Comparison of ENCODE assay signal across 14 cellular contexts in the genomic region with DNA sequence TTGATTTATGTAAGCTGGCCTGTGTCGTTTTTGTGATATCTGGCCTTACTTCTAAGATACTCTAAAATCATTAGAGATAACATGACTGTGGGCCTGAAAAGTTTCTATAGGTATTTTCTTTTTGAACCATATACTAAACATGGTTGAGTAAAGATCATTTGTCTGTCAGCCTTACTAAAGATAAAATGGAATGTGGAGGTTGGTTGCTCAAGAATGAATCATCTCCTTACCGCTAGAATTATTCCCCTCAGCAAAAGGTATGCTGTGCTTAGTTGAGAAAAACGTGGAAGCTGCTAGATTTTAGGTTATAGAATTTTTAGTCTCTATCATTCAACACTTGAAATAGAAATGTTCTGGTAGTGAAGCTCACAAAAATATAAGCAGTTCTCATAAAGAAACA.
DNase-seq lines count a peak whose midpoint lies in the region; ATAC-seq and TF ChIP-seq lines count a peak whose summit lies in the region.
"Had no signal": no experiment of that assay in that cellular context is flagged by ENCODE, and none has a peak within 500 bp of the region (broad histone marks: within the 10 kb centered on the region; RNA-seq: fewer than 3 reads in every experiment).

No MANE protein-coding gene starts in this region.

- H3K9me2 ChIP-seq in SU-DHL-6 (replicated peaks; ENCODE audit: insufficient read depth, low read length): no peaks in the 10 kb centered on the region

- H3K36me3 ChIP-seq in SU-DHL-6 (ENCODE audit: low read length): no peaks in the 10 kb centered on the region
- no peaks in the 10 kb centered on the region for H3K36me3 ChIP-seq in right lobe of liver
- H3K36me3 ChIP-seq: spleen had no signal

- no peaks in the 10 kb centered on the region for H3K9me3 ChIP-seq in SU-DHL-6 (ENCODE audit: insufficient read depth, low read length)
- H3K9me3 ChIP-seq in right lobe of liver: no peaks in the 10 kb centered on the region

- no peaks in the 10 kb centered on the region for H3F3A ChIP-seq in SU-DHL-6 (ENCODE audit: insufficient read depth)

- TF ChIP-seq CTCF in SU-DHL-6 (IDR thresholded peaks at IDR 0.05; ENCODE audit: insufficient read depth, low read length, poor library complexity, severe bottlenecking) (no peak), fibroblast of the aortic adventitia (IDR thresholded peaks at IDR 0.05; ENCODE audit: insufficient read depth, low read length) (no peak), right lobe of liver (IDR thresholded peaks at IDR 0.05) (no peak)

- no peak overlapping the region for H2AFZ ChIP-seq in SU-DHL-6 (ENCODE audit: low read depth, low read length, severe bottlenecking)

- no peak for TF ChIP-seq POLR2A in right lobe of liver (IDR thresholded peaks at IDR 0.05)

- WGBS in right lobe of liver (ENCODE audit: insufficient coverage, low coverage, low lambda C conversion rate, missing lambda C conversion rate): 39% methylated on average over 3 of the region's 3 CpGs

- H3K27ac ChIP-seq in SU-DHL-6 (ENCODE audit: low read depth, low read length): no peak overlapping the region
- no peak overlapping the region for H3K27ac ChIP-seq in right lobe of liver

- H3K9ac ChIP-seq in SU-DHL-6 (ENCODE audit: low read length): no peak overlapping the region

- no peaks in the 10 kb centered on the region for H3K4me1 ChIP-seq in right lobe of liver
- H3K4me1 ChIP-seq: spleen had no signal

- H4K20me1 ChIP-seq in SU-DHL-6 (ENCODE audit: low read depth, low read length): no peaks in the 10 kb centered on the region

- no peak for ATAC-seq in right lobe of liver

- H3K4me3 ChIP-seq in SU-DHL-6 (ENCODE audit: insufficient read depth, low read length, poor library complexity, severe bottlenecking) (no peak overlapping the region), fibroblast of the aortic adventitia (ENCODE audit: low read depth, low read length) (no peak overlapping the region), right lobe of liver (no peak overlapping the region)
- H3K4me3 ChIP-seq: spleen had no signal

- H3K27me3 ChIP-seq in SU-DHL-6 (ENCODE audit: low read length) (no peaks in the 10 kb centered on the region), right lobe of liver (no peaks in the 10 kb centered on the region)
- H3K27me3 ChIP-seq: spleen had no signal

- DNase-seq in SKM-1 treated with dmso at 0.1 percent for 144 hours (lab: John Stamatoyannopoulos, UW; ENCODE audit: unreplicated experiment) (peak; percentile 1), SKM-1 (lab: John Stamatoyannopoulos, UW; ENCODE audit: unreplicated experiment) (no peak), fibroblast of the aortic adventitia (ENCODE audit: low read depth) (peak; percentile 72), superior temporal gyrus (ENCODE audit: extremely low spot score) (peak; percentile 48), DMS153 treated with DMSO at 0.1 percent for 48 hours (lab: John Stamatoyannopoulos, UW; ENCODE audit: unreplicated experiment) (no peak), right lobe of liver (no peak)
- no peak for DNase-seq in activated T-cell treated with anti-CD3 and anti-CD28 coated beads, Interleukin-2, amount 50 U/mL, for 1 hour
- DNase-seq: activated B cell treated with CpG ODN at 0.5 μM for 24 hours, cortex of kidney, DMS53, NCI-H187 treated with DMSO at 0.1 percent for 48 hours, RPMI8226, spleen had no signal

- no peaks in the 10 kb centered on the region for H3K79me2 ChIP-seq in SU-DHL-6 (ENCODE audit: insufficient read depth, low read length)

- intact Hi-C loops in right lobe of liver (cut with DNase I): no loop called here

- peak overlapping the region; percentile 17 for H3K4me2 ChIP-seq in SU-DHL-6 (ENCODE audit: low read depth, low read length, poor library complexity, severe bottlenecking)

Comparison
In these comparisons a context has a peak if more than half of its experiments do, and no peak if none do; other contexts are left out.
1. DNase-seq: peak in SKM-1 treated with dmso at 0.1 percent for 144 hours (single experiment), fibroblast of the aortic adventitia (single experiment) and superior temporal gyrus (single experiment); none in SKM-1 (single experiment), DMS153 treated with DMSO at 0.1 percent for 48 hours (single experiment), right lobe of liver (0 of 3) and activated T-cell treated with anti-CD3 and anti-CD28 coated beads, Interleukin-2, amount 50 U/mL, for 1 hour (single experiment).